16 cellular contexts compared by ENCODE assay signal in genomic region chr19:8310342-8311055, GRCh38. TPM values are rescaled to one million over a fixed set of nuclear protein-coding genes. Genes with fewer than 3 reads are reported as not detected.
DNase-seq lines count a peak whose midpoint lies in the region; ATAC-seq, FAIRE-seq and TF ChIP-seq lines count a peak whose summit lies in the region.
"Had no signal": no experiment of that assay in that cellular context is flagged by ENCODE, and none has a peak within 500 bp of the region (broad histone marks: within the 10 kb centered on the region; RNA-seq: fewer than 3 reads in every experiment).

No MANE protein-coding gene starts in this region.

- POLR2A ChIA-PET in K562 (lab: Yijun Ruan, JAX): interaction anchor here (0.6 to 2.1 kb wide), 8 partner anchors 8 to 302 kb away, joined by 3 to 20 read pairs (median 4); partner anchors contain the start of genes NDUFA7 and RPS28

- TF ChIP-seq POLR2A in K562 (conservative IDR thresholded peaks at IDR 0.05): no peak
- TF ChIP-seq POLR2A in tibial nerve (IDR thresholded peaks at IDR 0.05): no peak

- H3K4me1 Mint-ChIP-seq in type B pancreatic cell (ENCODE audit: unreplicated experiment): peaks cover 13% of the 10 kb centered on the region

- no peak overlapping the region for H3K27ac Mint-ChIP-seq in type B pancreatic cell
- H3K27ac Mint-ChIP-seq: progenitor cell of endocrine pancreas had no signal

- no peak for FAIRE-seq in K562 (lab: Jason Lieb, UNC)

- intact Hi-C loops in K562 (cut with micrococcal nuclease) (no loop called here), psoas muscle (cut with DNase I) (no loop called here)

- H3K9me3 ChIP-seq in K562 (replicated peaks; ENCODE audit: control insufficient read depth, insufficient read depth, low read depth, low read length) (no peaks in the 10 kb centered on the region), psoas muscle (no peaks in the 10 kb centered on the region), tibial nerve (no peaks in the 10 kb centered on the region)
- H3K9me3 ChIP-seq: esophagus squamous epithelium, heart right ventricle, thyroid gland had no signal

- H3K4me3 ChIP-seq in K562 (no peak overlapping the region), psoas muscle (no peak overlapping the region), tibial nerve (no peak overlapping the region)
- H3K4me3 ChIP-seq: esophagus squamous epithelium, heart right ventricle, thyroid gland had no signal

- no TSS peak for BruUV-seq in K562 (replicated peaks; lab: Mats Ljungman, UMichigan)

- H3K4me1 ChIP-seq in K562 (replicated peaks in 1 of 2; ENCODE audit: control insufficient read depth in 2 of 2, insufficient read depth in 2 of 2, low read length in 2 of 2) (peaks cover 22 to 42% of the 10 kb centered on the region in 2 experiments; a peak in 4 of 5 replicates), psoas muscle (peaks cover 30% of the 10 kb centered on the region), tibial nerve (peaks cover 0 to 40% (median 17%) of the 10 kb centered on the region in 4 donors)

- H3K36me3 ChIP-seq in K562 (ENCODE audit: control insufficient read depth, insufficient read depth, low read length): peaks cover 56% of the 10 kb centered on the region; the same call in 2 of the 3 replicates
- peaks cover 0 to 62% of the 10 kb centered on the region in 2 donors for H3K36me3 ChIP-seq in psoas muscle (ENCODE audit: insufficient read depth in 1 of 2, low read depth in 1 of 2)
- peaks cover 0 to 66% (median 16%) of the 10 kb centered on the region in 3 donors for H3K36me3 ChIP-seq in tibial nerve

- peaks cover 3% of the 10 kb centered on the region for H3K27me3 Mint-ChIP-seq in type B pancreatic cell
- H3K27me3 Mint-ChIP-seq: activated T-helper 17 cell treated with anti-CD3 and anti-CD28 coated beads, Interleukin-2, amount 50 U/mL, for 72 hours; progenitor cell of endocrine pancreas had no signal

- in situ Hi-C loops in K562 (cut with MboI): no loop called here

- ATAC-seq in K562 (no peak), psoas muscle (no peak)
- ATAC-seq: activated T-helper 17 cell treated with anti-CD3 and anti-CD28 coated beads, Interleukin-2, amount 50 U/mL, for 72 hours; heart right ventricle had no signal

- no peak overlapping the region for H2AFZ ChIP-seq in K562 (ENCODE audit: low read depth, low read length)

- DNase-seq in MV-4-11 (lab: John Stamatoyannopoulos, UW): peak; percentile 62
- no peak for DNase-seq in K562 (ENCODE audit: extremely low read depth in 1 of 4, low spot score in 3 of 4)
- peak; percentile 4 to 6 for DNase-seq in psoas muscle
- no peak for DNase-seq in type B pancreatic cell (ENCODE audit: extremely low spot score, unreplicated experiment)
- DNase-seq in tibial nerve (ENCODE audit: low spot score in 2 of 2): no peak
- DNase-seq: activated CD4-positive, alpha-beta T cell treated with anti-CD3 and anti-CD28 coated beads, Interleukin-2, amount 50 U/mL, for 4 hours; C1 segment of cervical spinal cord; dermis blood vessel endothelial cell; esophagus squamous epithelium; H7; KBM-7; NCI-H1105 treated with DMSO at 0.1 percent for 48 hours; thyroid gland had no signal

- no peak overlapping the region for H3K27ac ChIP-seq in K562 (ENCODE audit: extremely low read depth, low read depth, low read length)
- H3K27ac ChIP-seq in psoas muscle: peak overlapping the region; percentile 30
- H3K27ac ChIP-seq in tibial nerve: no peak overlapping the region

- 94% methylated on average over 14 of the region's 17 CpGs for WGBS in K562 (ENCODE audit: insufficient coverage, low coverage, missing lambda C conversion rate)
- WGBS in psoas muscle, 3 donors: 89 to 94% (median 92%) methylated on average over 17 of the region's 17 CpGs
- WGBS in tibial nerve, 2 donors: 92 to 95% methylated on average over 16 to 17 of the region's 17 CpGs

- peak overlapping the region in 1 of 2 experiments; percentile 40; a peak in 1 of 4 replicates for H3K9ac ChIP-seq in K562 (ENCODE audit: insufficient read depth in 1 of 2, low read depth in 2 of 2, low read length in 2 of 2)

- H3K4me3 Mint-ChIP-seq in type B pancreatic cell: no peak overlapping the region

- no peaks in the 10 kb centered on the region for H3K9me3 Mint-ChIP-seq in type B pancreatic cell
- H3K9me3 Mint-ChIP-seq: activated T-helper 17 cell treated with anti-CD3 and anti-CD28 coated beads, Interleukin-2, amount 50 U/mL, for 72 hours had no signal

- no peak for TF ChIP-seq CTCF in K562 (IDR thresholded peaks at IDR 0.05 in 2 of 3, conservative IDR thresholded peaks at IDR 0.05 in 1 of 3; ENCODE audit: insufficient read depth in 2 of 3, low read depth in 1 of 3, low read length in 3 of 3)
- TF ChIP-seq CTCF in psoas muscle (IDR thresholded peaks at IDR 0.05): no peak
- TF ChIP-seq CTCF in type B pancreatic cell (conservative IDR thresholded peaks at IDR 0.05): no peak
- no peak for TF ChIP-seq CTCF in tibial nerve (IDR thresholded peaks at IDR 0.05)

- no peaks in the 10 kb centered on the region for H3K27me3 ChIP-seq in K562 (ENCODE audit: control insufficient read depth in 2 of 2, insufficient read depth in 2 of 2, low read length in 2 of 2)
- H3K27me3 ChIP-seq in psoas muscle (ENCODE audit: insufficient read depth in 3 of 3, low read length in 2 of 3): no peaks in the 10 kb centered on the region
- no peaks in the 10 kb centered on the region for H3K27me3 ChIP-seq in tibial nerve
- H3K27me3 ChIP-seq: esophagus squamous epithelium, thyroid gland had no signal

- H4K20me1 ChIP-seq in K562 (replicated peaks; ENCODE audit: control insufficient read depth, insufficient read depth, low read length): no peaks in the 10 kb centered on the region; the same call in 1 of the 2 replicates

- H3K9me1 ChIP-seq in K562 (ENCODE audit: control insufficient read depth, insufficient read depth, low read length): no peaks in the 10 kb centered on the region

- no peak overlapping the region for H3K4me2 ChIP-seq in K562 (ENCODE audit: insufficient read depth, low read length)

- peaks cover 25% of the 10 kb centered on the region for H3K79me2 ChIP-seq in K562 (ENCODE audit: control insufficient read depth, insufficient read depth, low read length)

- CTCF ChIA-PET in K562 (lab: Yijun Ruan, JAX; ENCODE audit: low intra/inter-chr PET ratio): no interaction called here

- H3K36me3 Mint-ChIP-seq in type B pancreatic cell: peaks cover 3% of the 10 kb centered on the region

- TF ChIP-seq EP300 in K562 (IDR thresholded peaks at IDR 0.05; ENCODE audit: low read length): no peak
- no peak for TF ChIP-seq EP300 in tibial nerve (IDR thresholded peaks at IDR 0.05)

- no peak for TF ChIP-seq RAD21 in K562 (CRISPR knock-in tag; conservative IDR thresholded peaks at IDR 0.05 in 1 of 2, IDR thresholded peaks at IDR 0.05 in 1 of 2)

RNA-seq across cellular contexts. Expression of gene CD320, which starts 2.3 kb away (rescaled TPM):
- 13.8 and 50.6 TPM in 2 replicates for total RNA-seq in K562 (2011; cell fraction: chromatin; rRNA removed; ENCODE audit: low replicate concordance)
- total RNA-seq in K562 (2011; cell fraction: nucleolus; rRNA removed): 113 and 115 TPM in 2 replicates
- 51.0 and 58.3 TPM in 2 replicates for total RNA-seq in K562 (2011; cell fraction: nucleoplasm; rRNA removed)
- total RNA-seq in K562 (2014; rRNA removed): 71.4 and 100 TPM in 2 replicates
- 7.9 and 13.3 TPM in 2 replicates for total RNA-seq in K562 (2014; rRNA removed; fragmentation: Illumina TruSeq; extraction: Trizol)
- total RNA-seq in K562 (2015; rRNA removed; fragmentation: Illumina TruSeq; extraction: Trizol): 42.3 and 45.6 TPM in 2 replicates
- total RNA-seq in K562 (2021): 94.5 and 97.0 TPM in 2 replicates
- 34.4 and 42.4 TPM in 2 replicates for polyA plus RNA-seq in K562 (2011; rRNA removed)
- 79.7 and 224 TPM in 2 replicates for polyA plus RNA-seq in K562 (2011; cell fraction: cytosol; rRNA removed)
- polyA plus RNA-seq in K562 (2011; cell fraction: nucleus; rRNA removed): 32.2 and 55.2 TPM in 2 replicates
- 63.8 and 67.0 TPM in 2 replicates for polyA plus RNA-seq in K562 (2012)
- polyA plus RNA-seq in K562 (2014; fragmentation: Illumina TruSeq; extraction: Trizol): 29.4 and 47.0 TPM in 2 replicates
- 1 to 10 TPM in 1 of 2 experiments, under 1 TPM in 1; 0.45 to 2.5 TPM for polyA plus RNA-seq in K562 (2014; fragmentation: Nextera tagmentation; extraction: Ambion mirVana)
- polyA plus RNA-seq in K562 (2014; rRNA removed): 75.0 and 81.0 TPM in 2 replicates
- polyA minus RNA-seq in K562 (2011; rRNA and poly(A)+ RNA removed): 4.9 and 8.8 TPM in 2 replicates
- polyA minus RNA-seq in K562 (2011; cell fraction: cytosol; rRNA and poly(A)+ RNA removed): 23.0 and 32.5 TPM in 2 replicates
- polyA minus RNA-seq in K562 (2011; cell fraction: nucleus; rRNA and poly(A)+ RNA removed): 8.1 and 8.7 TPM in 2 replicates
- total RNA-seq in psoas muscle: 10 to 100 TPM; 17.4 to 25.4 (median 22.4) TPM
- polyA plus RNA-seq in psoas muscle: 10 to 100 TPM; 44.8 to 67.2 (median 47.6) TPM
- total RNA-seq in type B pancreatic cell (ENCODE audit: low replicate concordance): 22.7 and 52.3 TPM in 2 replicates
- 100 to 1,000 TPM in 1 of 4 donors, 10 to 100 TPM in 3; 64.7 to 109 (median 83.9) TPM for total RNA-seq in tibial nerve

RNA-seq across cellular contexts. Expression of gene NDUFA7, which starts 10.7 kb away (rescaled TPM):
- 14.3 and 43.7 TPM in 2 replicates for total RNA-seq in K562 (2011; cell fraction: chromatin; rRNA removed; ENCODE audit: low replicate concordance)
- 43.4 and 46.7 TPM in 2 replicates for total RNA-seq in K562 (2011; cell fraction: nucleolus; rRNA removed)
- 37.7 and 37.8 TPM in 2 replicates for total RNA-seq in K562 (2011; cell fraction: nucleoplasm; rRNA removed)
- total RNA-seq in K562 (2014; rRNA removed) (114 and 148 TPM in 2 replicates), K562 (2014; rRNA removed; fragmentation: Illumina TruSeq; extraction: Trizol) (49.8 and 70.8 TPM in 2 replicates), K562 (2015; rRNA removed; fragmentation: Illumina TruSeq; extraction: Trizol) (134 and 142 TPM in 2 replicates), K562 (2021) (101 and 105 TPM in 2 replicates), psoas muscle (100 to 1,000 TPM in 3 of 4 donors, 10 to 100 TPM in 1; 76.8 to 150 (median 109) TPM), type B pancreatic cell (ENCODE audit: low replicate concordance) (46.8 and 52.5 TPM in 2 replicates), tibial nerve (10 to 100 TPM in 3 of 4 donors, 1 to 10 TPM in 1; 4.5 to 22.1 (median 16.0) TPM)
- polyA plus RNA-seq in K562 (2011; rRNA removed) (79.6 and 135 TPM in 2 replicates), K562 (2014; fragmentation: Illumina TruSeq; extraction: Trizol) (212 and 228 TPM in 2 replicates), K562 (2014; fragmentation: Nextera tagmentation; extraction: Ambion mirVana) (100 to 1,000 TPM; 312 to 348 TPM), K562 (2014; rRNA removed) (152 and 187 TPM in 2 replicates), psoas muscle (100 to 1,000 TPM; 211 to 271 (median 243) TPM)
- 201 and 321 TPM in 2 replicates for polyA plus RNA-seq in K562 (2011; cell fraction: cytosol; rRNA removed)
- 93.7 and 110 TPM in 2 replicates for polyA plus RNA-seq in K562 (2011; cell fraction: nucleus; rRNA removed)
- 150 and 163 TPM in 2 replicates for polyA plus RNA-seq in K562 (2012)
- 23.9 and 35.3 TPM in 2 replicates for polyA minus RNA-seq in K562 (2011; rRNA and poly(A)+ RNA removed)
- polyA minus RNA-seq in K562 (2011; cell fraction: cytosol; rRNA and poly(A)+ RNA removed): 67.7 and 108 TPM in 2 replicates
- 13.7 and 28.9 TPM in 2 replicates for polyA minus RNA-seq in K562 (2011; cell fraction: nucleus; rRNA and poly(A)+ RNA removed)

RNA-seq across cellular contexts. Expression of gene RPS28, which starts 10.8 kb away (rescaled TPM):
- total RNA-seq in K562 (2011; cell fraction: chromatin; rRNA removed; ENCODE audit: low replicate concordance): 88.1 and 153 TPM in 2 replicates
- total RNA-seq in K562 (2011; cell fraction: nucleolus; rRNA removed): 167 TPM in 2 replicates
- total RNA-seq in K562 (2011; cell fraction: nucleoplasm; rRNA removed): 206 and 397 TPM in 2 replicates
- total RNA-seq in K562 (2014; rRNA removed) (1,864 and 2,438 TPM in 2 replicates), K562 (2014; rRNA removed; fragmentation: Illumina TruSeq; extraction: Trizol) (130 and 165 TPM in 2 replicates), K562 (2015; rRNA removed; fragmentation: Illumina TruSeq; extraction: Trizol) (471 and 527 TPM in 2 replicates), K562 (2021) (2,747 and 3,081 TPM in 2 replicates), psoas muscle (1,000 to 10,000 TPM in 2 of 4 donors, 100 to 1,000 TPM in 2; 947 to 1,442 (median 1,003) TPM), type B pancreatic cell (ENCODE audit: low replicate concordance) (1,715 and 2,131 TPM in 2 replicates), tibial nerve (100 to 1,000 TPM; 398 to 559 (median 412) TPM)
- polyA plus RNA-seq in K562 (2011; rRNA removed) (662 and 1,013 TPM in 2 replicates), K562 (2014; fragmentation: Illumina TruSeq; extraction: Trizol) (866 and 1,057 TPM in 2 replicates), K562 (2014; fragmentation: Nextera tagmentation; extraction: Ambion mirVana) (1,000 to 10,000 TPM; 2,724 to 2,827 TPM), K562 (2014; rRNA removed) (1,303 and 1,847 TPM in 2 replicates), psoas muscle (100 to 1,000 TPM; 431 to 717 (median 657) TPM)
- polyA plus RNA-seq in K562 (2011; cell fraction: cytosol; rRNA removed): 1,028 and 1,084 TPM in 2 replicates
- polyA plus RNA-seq in K562 (2011; cell fraction: nucleus; rRNA removed): 641 and 754 TPM in 2 replicates
- 3,105 and 3,833 TPM in 2 replicates for polyA plus RNA-seq in K562 (2012)
- polyA minus RNA-seq in K562 (2011; rRNA and poly(A)+ RNA removed): 177 and 211 TPM in 2 replicates
- polyA minus RNA-seq in K562 (2011; cell fraction: cytosol; rRNA and poly(A)+ RNA removed): 416 and 590 TPM in 2 replicates
- polyA minus RNA-seq in K562 (2011; cell fraction: nucleus; rRNA and poly(A)+ RNA removed): 61.5 and 90.0 TPM in 2 replicates

RNA-seq across cellular contexts. Expression of gene KANK3, which starts 32.6 kb away (rescaled TPM):
- 0.44 and 1.0 TPM in 2 replicates for total RNA-seq in K562 (2011; cell fraction: chromatin; rRNA removed; ENCODE audit: low replicate concordance)
- total RNA-seq in K562 (2011; cell fraction: nucleolus; rRNA removed): 0.53 and 0.83 TPM in 2 replicates
- 0.76 and 0.95 TPM in 2 replicates for total RNA-seq in K562 (2011; cell fraction: nucleoplasm; rRNA removed)
- total RNA-seq in K562 (2014; rRNA removed) (not detected in 2 replicates), K562 (2014; rRNA removed; fragmentation: Illumina TruSeq; extraction: Trizol) (not detected in 2 replicates), K562 (2015; rRNA removed; fragmentation: Illumina TruSeq; extraction: Trizol) (not detected in 2 replicates), K562 (2021) (0.22 and 0.40 TPM in 2 replicates), psoas muscle (10 to 100 TPM in 2 of 4 donors, 1 to 10 TPM in 2; 7.1 to 14.2 (median 9.7) TPM), type B pancreatic cell (ENCODE audit: low replicate concordance) (1.6 and 3.1 TPM in 2 replicates), tibial nerve (10 to 100 TPM; 13.8 to 34.8 (median 20.1) TPM)
- polyA plus RNA-seq in K562 (2011; rRNA removed) (0.08 TPM in 2 replicates), K562 (2014; fragmentation: Illumina TruSeq; extraction: Trizol) (0.06 TPM in 1 of 2 replicates, not detected in the other), K562 (2014; fragmentation: Nextera tagmentation; extraction: Ambion mirVana) (under 1 TPM in 1 of 2 experiments, not detected in 1; 0.03 TPM), K562 (2014; rRNA removed) (not detected in 2 replicates), psoas muscle (1 to 10 TPM; 5.1 to 9.4 (median 7.7) TPM)
- polyA plus RNA-seq in K562 (2011; cell fraction: cytosol; rRNA removed): 0.10 and 0.27 TPM in 2 replicates
- 0.41 and 0.82 TPM in 2 replicates for polyA plus RNA-seq in K562 (2011; cell fraction: nucleus; rRNA removed)
- polyA plus RNA-seq in K562 (2012): 0.14 and 0.18 TPM in 2 replicates
- not detected in 2 replicates for polyA minus RNA-seq in K562 (2011; rRNA and poly(A)+ RNA removed)
- polyA minus RNA-seq in K562 (2011; cell fraction: cytosol; rRNA and poly(A)+ RNA removed): not detected in 2 replicates
- 0.11 and 0.54 TPM in 2 replicates for polyA minus RNA-seq in K562 (2011; cell fraction: nucleus; rRNA and poly(A)+ RNA removed)

RNA-seq across cellular contexts. Expression of gene ANGPTL4, which starts 53.5 kb away (rescaled TPM):
- 0.35 and 2.5 TPM in 2 replicates for total RNA-seq in K562 (2011; cell fraction: chromatin; rRNA removed; ENCODE audit: low replicate concordance)
- 1.8 and 4.8 TPM in 2 replicates for total RNA-seq in K562 (2011; cell fraction: nucleolus; rRNA removed)
- 1.4 and 1.8 TPM in 2 replicates for total RNA-seq in K562 (2011; cell fraction: nucleoplasm; rRNA removed)
- total RNA-seq in K562 (2014; rRNA removed) (0.05 and 0.33 TPM in 2 replicates), K562 (2014; rRNA removed; fragmentation: Illumina TruSeq; extraction: Trizol) (not detected in 2 replicates), K562 (2015; rRNA removed; fragmentation: Illumina TruSeq; extraction: Trizol) (0.08 and 0.22 TPM in 2 replicates), K562 (2021) (0.20 and 0.24 TPM in 2 replicates), psoas muscle (100 to 1,000 TPM in 1 of 4 donors, 10 to 100 TPM in 3; 10.7 to 118 (median 44.7) TPM), type B pancreatic cell (ENCODE audit: low replicate concordance) (4.2 and 4.7 TPM in 2 replicates), tibial nerve (100 to 1,000 TPM in 1 of 4 donors, 10 to 100 TPM in 3; 52.2 to 256 (median 75.6) TPM)
- polyA plus RNA-seq in K562 (2011; rRNA removed) (0.64 and 0.77 TPM in 2 replicates), K562 (2014; fragmentation: Illumina TruSeq; extraction: Trizol) (0.32 TPM in 1 of 2 replicates, not detected in the other), K562 (2014; fragmentation: Nextera tagmentation; extraction: Ambion mirVana) (not detected), K562 (2014; rRNA removed) (0.15 and 0.85 TPM in 2 replicates), psoas muscle (100 to 1,000 TPM in 1 of 3 donors, 10 to 100 TPM in 2; 17.2 to 235 (median 19.1) TPM)
- 0.46 and 3.3 TPM in 2 replicates for polyA plus RNA-seq in K562 (2011; cell fraction: cytosol; rRNA removed)
- 0.94 and 4.1 TPM in 2 replicates for polyA plus RNA-seq in K562 (2011; cell fraction: nucleus; rRNA removed)
- 0.61 and 0.65 TPM in 2 replicates for polyA plus RNA-seq in K562 (2012)
- polyA minus RNA-seq in K562 (2011; rRNA and poly(A)+ RNA removed): 0.46 TPM in 1 of 2 replicates, not detected in the other
- polyA minus RNA-seq in K562 (2011; cell fraction: cytosol; rRNA and poly(A)+ RNA removed): 2.3 TPM in 1 of 2 replicates, not detected in the other
- polyA minus RNA-seq in K562 (2011; cell fraction: nucleus; rRNA and poly(A)+ RNA removed): 0.78 and 1.8 TPM in 2 replicates

Comparison
In these comparisons a context has a peak if more than half of its experiments do, and no peak if none do; other contexts are left out.
1. DNase-seq: peak in MV-4-11 (single experiment) and psoas muscle (2 of 2); none in K562 (0 of 4), type B pancreatic cell (single experiment) and tibial nerve (0 of 2).